ENCODE assay signal across 8 cellular contexts in the genomic region with DNA sequence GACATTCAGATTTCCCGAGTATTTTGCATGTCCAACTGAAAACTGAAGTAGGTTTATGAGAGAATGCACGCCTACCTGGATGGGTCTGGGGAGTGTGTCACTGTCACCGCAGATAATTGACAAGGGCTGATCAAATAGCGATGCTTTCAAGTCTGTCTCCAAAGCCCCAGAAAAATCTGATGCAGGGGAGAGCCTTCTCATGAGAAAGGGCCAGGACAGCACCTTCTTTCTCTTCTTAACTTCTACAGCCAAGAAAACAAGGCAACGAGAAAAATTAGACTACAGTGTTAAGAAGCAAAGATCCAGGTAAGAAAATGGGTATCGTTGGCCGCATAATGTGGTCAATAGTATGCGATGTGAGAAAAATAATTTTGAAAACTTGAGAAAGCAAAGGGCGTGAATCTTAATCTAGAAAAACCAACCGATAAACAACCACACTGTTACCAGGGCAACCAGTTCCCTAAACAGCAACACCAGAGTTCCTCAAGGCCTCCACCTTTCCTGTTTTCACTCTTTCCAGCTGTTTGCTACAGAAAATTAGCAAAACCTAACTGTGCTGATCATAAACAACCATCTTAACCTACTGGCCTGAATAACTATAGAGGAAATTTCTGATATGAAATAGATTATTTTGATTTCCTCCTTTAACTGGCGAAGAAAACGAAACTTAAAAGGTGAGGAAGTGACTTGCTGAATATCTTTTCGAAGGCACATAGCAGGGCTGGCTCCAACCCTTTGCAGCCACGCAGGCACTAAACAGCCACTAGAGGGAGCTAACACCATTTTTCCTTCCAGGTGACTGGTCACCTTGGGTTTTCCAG. TPM values are rescaled to one million over a fixed set of nuclear protein-coding genes. Genes with fewer than 3 reads are reported as not detected.
DNase-seq lines count a peak whose midpoint lies in the region; ATAC-seq and TF ChIP-seq lines count a peak whose summit lies in the region.

No MANE protein-coding gene starts in this region.

- peaks cover 0 to 4% of the 10 kb centered on the region in 2 donors for H3K4me1 ChIP-seq in gastrocnemius medialis

- no peaks in the 10 kb centered on the region for H3K36me3 Mint-ChIP-seq in MCF 10A (ENCODE audit: insufficient read depth, unreplicated experiment)

- no peak overlapping the region for H3K27ac ChIP-seq in gastrocnemius medialis

- H3K9me3 ChIP-seq in gastrocnemius medialis, result no peaks in the 10 kb centered on the region

- in situ Hi-C loops in gastrocnemius medialis (cut with MboI; ENCODE audit: low sequenced_read_pairs in 4 of 4), result loop anchor here (5.0 to 10.0 kb wide), 3 partner anchors 63 to 93 kb away; no protein-coding TSS in a partner anchor

- H3K27ac Mint-ChIP-seq in MCF 10A (ENCODE audit: low read depth, unreplicated experiment), result no peak overlapping the region

- intact Hi-C loops in MCF 10A (cut with micrococcal nuclease) (loop anchor here (1.0 kb wide), 3 partner anchors 34 to 92 kb away; no protein-coding TSS in a partner anchor), gastrocnemius medialis (cut with DNase I; ENCODE audit: low total_unique reads) (loop anchor here (1.0 kb wide), 2 partner anchors 62 to 92 kb away; no protein-coding TSS in a partner anchor)

- no peaks in the 10 kb centered on the region for H3K36me3 ChIP-seq in gastrocnemius medialis

- BruUV-seq in MCF 10A (replicated peaks; lab: Mats Ljungman, UMichigan), result no TSS peak

- peaks cover 19% of the 10 kb centered on the region for H3K27me3 Mint-ChIP-seq in MCF 10A (ENCODE audit: insufficient read depth, unreplicated experiment)

- peaks cover 21% of the 10 kb centered on the region for H3K4me1 Mint-ChIP-seq in MCF 10A (ENCODE audit: insufficient read depth, unreplicated experiment)

- POLR2A ChIA-PET in MCF 10A (lab: Yijun Ruan, JAX), result interaction anchor here (0.5 to 2.5 kb wide), 3 partner anchors 62 to 346 kb away, joined by 3 to 8 read pairs (median 7); no protein-coding TSS in a partner anchor

- peak overlapping the region in 1 of 4 donors; percentile 13 for H3K4me3 ChIP-seq in gastrocnemius medialis

- CTCF ChIA-PET in MCF 10A (lab: Yijun Ruan, JAX), result interaction anchor here (0.6 to 10.0 kb wide), 20 partner anchors 8 to 614 kb away, joined by 3 to 128 read pairs (median 4); no protein-coding TSS in a partner anchor

- H3K9me3 Mint-ChIP-seq in MCF 10A (ENCODE audit: unreplicated experiment), result no peaks in the 10 kb centered on the region

- H3K27me3 ChIP-seq in gastrocnemius medialis, result no peaks in the 10 kb centered on the region

- TF ChIP-seq CTCF in GM10266 (IDR thresholded peaks at IDR 0.05; ENCODE audit: control insufficient read depth, insufficient read depth, low read depth, missing control alignments) (peak; percentile 95), MCF 10A (IDR thresholded peaks at IDR 0.05; ENCODE audit: unreplicated experiment) (peak; percentile 81), gastrocnemius medialis (IDR thresholded peaks at IDR 0.05 in 4 of 5, conservative IDR thresholded peaks at IDR 0.05 in 1 of 5) (peak; percentile 76 to 93 (median 79))

- peak; percentile 61 for DNase-seq in GM10266 (ENCODE audit: extremely low spot score)
- DNase-seq in NCI-H2029 treated with DMSO at 0.1 percent for 48 hours (lab: John Stamatoyannopoulos, UW), result peak; percentile 81
- peak; percentile 66 for DNase-seq in UCSD-AML1 (lab: John Stamatoyannopoulos, UW; ENCODE audit: unreplicated experiment)
- peak; percentile 85 for DNase-seq in MCF 10A (ENCODE audit: unreplicated experiment)
- peak; percentile 82 for DNase-seq in iPS DF 4.7 (ENCODE audit: extremely low read depth, low spot score)
- peak; percentile 30 to 53 for DNase-seq in gastrocnemius medialis

- no peak overlapping the region for H3K4me3 Mint-ChIP-seq in MCF 10A (ENCODE audit: unreplicated experiment)

- TF ChIP-seq POLR2A in gastrocnemius medialis (IDR thresholded peaks at IDR 0.05), result no peak

- peak; percentile 42 for ATAC-seq in HG02759 (IDR thresholded peaks at IDR 0.05; ENCODE audit: unreplicated experiment)
- peak; percentile 82 to 87 for ATAC-seq in gastrocnemius medialis
- no peak for ATAC-seq in GM18858 (IDR thresholded peaks at IDR 0.05; ENCODE audit: unreplicated experiment)

RNA-seq across cellular contexts. Expression of a gene that starts 2.6 kb away (rescaled TPM):
- total RNA-seq in MCF 10A (2022) (not detected in 2 replicates), gastrocnemius medialis (under 1 TPM in 2 of 4 donors, not detected in 2; 0.25 to 0.44 TPM)

RNA-seq across cellular contexts. Expression of a gene that starts 42.2 kb away (rescaled TPM):
- total RNA-seq in MCF 10A (2022), result 13.1 and 14.5 TPM in 2 replicates
- 1 to 10 TPM; 1.9 to 4.4 (median 2.3) TPM for total RNA-seq in gastrocnemius medialis
